In the genomic region with DNA sequence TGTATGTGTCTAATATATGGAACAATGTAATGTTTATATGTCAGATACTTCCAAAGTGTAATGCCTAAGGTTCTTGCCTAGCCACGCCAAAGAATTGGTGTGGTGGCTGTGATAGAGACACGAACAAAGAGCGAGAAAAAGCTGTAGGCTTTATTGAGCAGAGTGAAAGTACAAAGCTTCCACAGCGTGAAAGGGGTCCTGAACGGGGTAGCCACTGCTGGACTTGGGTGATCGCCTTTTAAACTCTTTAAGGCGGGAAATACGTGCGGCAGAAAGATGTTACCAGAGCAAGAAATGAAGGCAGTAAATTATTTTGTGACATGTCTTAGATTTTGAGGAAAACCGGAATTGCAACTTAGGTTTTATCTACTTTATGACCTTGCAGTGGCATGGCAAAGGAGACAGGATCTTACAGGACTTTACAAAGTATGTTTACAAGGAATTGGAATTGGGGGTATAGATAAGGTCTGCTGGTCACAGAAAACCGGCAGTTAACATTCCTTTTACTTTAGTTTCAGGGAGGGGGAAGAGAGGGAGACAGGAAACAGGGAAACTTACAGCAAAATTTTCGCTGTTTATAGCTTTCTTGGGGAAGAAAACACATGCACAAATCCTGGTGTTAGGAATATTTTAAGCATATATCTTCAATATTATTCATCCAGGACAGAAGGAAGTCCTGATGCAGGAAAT, we compare ENCODE assay signal across 7 cellular contexts.
DNase-seq lines count a peak whose midpoint lies in the region; ATAC-seq, FAIRE-seq and TF ChIP-seq lines count a peak whose summit lies in the region.
"Not testable (repeated sequence)": the region's sequence is repeated elsewhere in the genome, so short reads cannot be mapped to it uniquely, and the experiment has no call there.

No MANE protein-coding gene starts in this region.

- H3K27ac ChIP-seq in OCI-LY1 (ENCODE audit: low read depth, low read length, poor library complexity, severe bottlenecking) (peak overlapping the region; percentile 35), smooth muscle cell (ENCODE audit: low read depth) (peak overlapping the region; percentile 88)
- H3K27ac ChIP-seq in H1 (ENCODE audit: low read depth, low read length) = not testable (repeated sequence)

- TF ChIP-seq RAD21 in H1 (IDR thresholded peaks at IDR 0.05 in 1 of 2, conservative IDR thresholded peaks at IDR 0.05 in 1 of 2; ENCODE audit: low read depth in 2 of 2, low read length in 2 of 2) = not testable (repeated sequence)

- H2BK15ac ChIP-seq in H1 (ENCODE audit: low read length) = not testable (repeated sequence)

- H2BK20ac ChIP-seq in H1 (ENCODE audit: low read length) = peak overlapping the region; percentile 61; the same call in 1 of the 2 replicates

- H3K9me2 ChIP-seq in OCI-LY1 (ENCODE audit: low read depth, low read length) = not testable (repeated sequence)

- peak overlapping the region; percentile 92 for H2BK5ac ChIP-seq in H1 (ENCODE audit: low read depth, low read length)

- DNase-seq in HFFc6 (peak; percentile 1), glomerular visceral epithelial cell (ENCODE audit: extremely low spot score) (peak; percentile 35)
- not testable (repeated sequence) for DNase-seq in H1 (ENCODE audit: low read depth in 1 of 2, low spot score in 2 of 2); left colon; neural crest cell (ENCODE audit: low read depth, low spot score); smooth muscle cell (lab: John Stamatoyannopoulos, UW; ENCODE audit: unreplicated experiment)

- not testable (repeated sequence) for H3F3A ChIP-seq in OCI-LY1 (ENCODE audit: insufficient read depth, low read length); smooth muscle cell (ENCODE audit: low read depth)

- CTCF ChIA-PET in H1 (lab: Charles Lee; ENCODE audit: partially characterized antibody) = interaction anchor here (0.8 kb wide), 1 partner anchor 8 kb away, joined by 4 read pairs; no protein-coding TSS in a partner anchor

- H3K4me1 ChIP-seq in OCI-LY1 (ENCODE audit: insufficient read depth, low read length, severe bottlenecking) (peaks cover 21% of the 10 kb centered on the region), H1 (replicated peaks in 1 of 4; ENCODE audit: control insufficient read depth in 3 of 4, insufficient read depth in 4 of 4, low read length in 3 of 4) (peaks cover 0 to 13% (median 6%) of the 10 kb centered on the region in 4 experiments; a peak in 4 of 7 replicates), smooth muscle cell (ENCODE audit: low read depth) (peaks cover 44% of the 10 kb centered on the region)

- H2BK120ac ChIP-seq in H1 (replicated peaks; ENCODE audit: low read depth, low read length) = not testable (repeated sequence)

- peak overlapping the region; percentile 19; the same call in 1 of the 2 replicates for H3K4me2 ChIP-seq in OCI-LY1 (ENCODE audit: low read length)
- H3K4me2 ChIP-seq in H1 (ENCODE audit: insufficient read depth in 1 of 2, low read depth in 2 of 2, low read length in 2 of 2) = not testable (repeated sequence)
- peak overlapping the region; percentile 69 for H3K4me2 ChIP-seq in smooth muscle cell

- not testable (repeated sequence) for H3K79me2 ChIP-seq in OCI-LY1 (ENCODE audit: insufficient read depth, low read length); H1 (ENCODE audit: control insufficient read depth in 1 of 2, insufficient read depth in 2 of 2, low read length in 2 of 2); smooth muscle cell (ENCODE audit: low read depth)

- peak overlapping the region; percentile 47 for H3K4me3 Mint-ChIP-seq in HFFc6
- peak overlapping the region; percentile 9 for H3K4me3 Mint-ChIP-seq in neural crest cell

- WGBS in H1 (ENCODE audit: extremely low coverage in 1 of 2, insufficient coverage in 1 of 2, insufficient read length in 1 of 2, insufficient replicate concordance in 2 of 2, low coverage in 1 of 2, low lambda C conversion rate in 2 of 2, missing lambda C conversion rate in 1 of 2), 2 experiments = 86% methylated on average over 12 of the region's 12 CpGs; no CpG with 5 or more reads in 1 of the 2 experiments
- 3% methylated on average over 12 of the region's 12 CpGs for WGBS in smooth muscle cell (ENCODE audit: low lambda C conversion rate)

- not testable (repeated sequence) for H3K36me3 ChIP-seq in OCI-LY1 (ENCODE audit: insufficient read depth, low read length); H1 (ENCODE audit: control insufficient read depth in 2 of 4, insufficient read depth in 4 of 4, low read length in 3 of 4); smooth muscle cell (ENCODE audit: low read depth)

- TF ChIP-seq CTCF in HFFc6 (IDR thresholded peaks at IDR 0.05); OCI-LY1 (IDR thresholded peaks at IDR 0.05; ENCODE audit: low read length); H1 (IDR thresholded peaks at IDR 0.05; ENCODE audit: control extremely low read depth in 1 of 3, insufficient read depth in 1 of 3, low read depth in 1 of 3, low read length in 3 of 3); neural crest cell (conservative IDR thresholded peaks at IDR 0.05); smooth muscle cell (IDR thresholded peaks at IDR 0.05; ENCODE audit: borderline replicate concordance, insufficient read depth, poor library complexity, severe bottlenecking): not testable (repeated sequence)

- peak overlapping the region; percentile 92; the same call in 1 of the 2 replicates for H2BK12ac ChIP-seq in H1 (ENCODE audit: low read depth, low read length)

- not testable (repeated sequence) for H3K9me3 ChIP-seq in OCI-LY1 (ENCODE audit: low read length); H1 (ENCODE audit: insufficient read depth in 2 of 2, low read depth in 1 of 2, low read length in 1 of 2); smooth muscle cell (replicated peaks; ENCODE audit: low read depth)

- H4K20me1 ChIP-seq in OCI-LY1 (ENCODE audit: insufficient read depth, low read length); H1 (replicated peaks in 1 of 2; ENCODE audit: control insufficient read depth in 1 of 2, insufficient read depth in 2 of 2, low read length in 2 of 2); smooth muscle cell (ENCODE audit: low read depth): not testable (repeated sequence)

- H4K91ac ChIP-seq in H1 (replicated peaks; ENCODE audit: insufficient read length, low read length) = not testable (repeated sequence)

- not testable (repeated sequence) for H3K4ac ChIP-seq in H1 (replicated peaks; ENCODE audit: insufficient read length, low read depth, low read length)

- not testable (repeated sequence) for H3K14ac ChIP-seq in H1 (ENCODE audit: insufficient read length)

- not testable (repeated sequence) for H3K18ac ChIP-seq in H1 (ENCODE audit: extremely low read depth, low read length)

- H2AK5ac ChIP-seq in H1 (ENCODE audit: low read depth, low read length) = not testable (repeated sequence)

- H2AFZ ChIP-seq in OCI-LY1 (ENCODE audit: low read length) = not testable (repeated sequence)
- H2AFZ ChIP-seq in H1 (ENCODE audit: low read length) (peak overlapping the region; percentile 67; the same call in 1 of the 2 replicates), smooth muscle cell (ENCODE audit: low read depth) (peak overlapping the region; percentile 75)

- H3K27me3 ChIP-seq in OCI-LY1 (ENCODE audit: insufficient read depth, low read length); H1 (replicated peaks in 1 of 4; ENCODE audit: control insufficient read depth in 3 of 4, extremely low read depth in 1 of 4, insufficient read depth in 3 of 4, low read length in 3 of 4); smooth muscle cell (ENCODE audit: low read depth): not testable (repeated sequence)

- not testable (repeated sequence) for H3K9me3 Mint-ChIP-seq in HFFc6, neural crest cell

- H3K23ac ChIP-seq in H1 (ENCODE audit: insufficient read length) = not testable (repeated sequence)

- H3K79me1 ChIP-seq in H1 (ENCODE audit: low read depth, low read length) = not testable (repeated sequence)

- peaks cover 25% of the 10 kb centered on the region for H3K4me1 Mint-ChIP-seq in HFFc6 (ENCODE audit: low read depth)
- peaks cover 36% of the 10 kb centered on the region for H3K4me1 Mint-ChIP-seq in neural crest cell

- H3K27ac Mint-ChIP-seq in HFFc6 (peak overlapping the region; percentile 79), neural crest cell (ENCODE audit: unreplicated experiment) (peak overlapping the region; percentile 21)

- not testable (repeated sequence) for H3K9ac ChIP-seq in OCI-LY1 (ENCODE audit: low read length); H1 (replicated peaks in 1 of 4; ENCODE audit: extremely low read depth in 1 of 4, low read depth in 3 of 4, low read length in 3 of 4)
- peak overlapping the region; percentile 8 for H3K9ac ChIP-seq in smooth muscle cell (ENCODE audit: low read depth)

- not testable (repeated sequence) for TF ChIP-seq EP300 in H1 (IDR thresholded peaks at IDR 0.05; ENCODE audit: borderline replicate concordance in 1 of 2, low read depth in 2 of 2, low read length in 2 of 2)

- H3K36me3 Mint-ChIP-seq in HFFc6 (ENCODE audit: low read depth); neural crest cell (ENCODE audit: low read depth): not testable (repeated sequence)

- TF ChIP-seq POLR2A in H1 (IDR thresholded peaks at IDR 0.05; ENCODE audit: control extremely low read depth in 1 of 2, low read depth in 2 of 2, low read length in 2 of 2) = not testable (repeated sequence)

- H4K5ac ChIP-seq in H1 (ENCODE audit: insufficient read length, low read depth, low read length) = not testable (repeated sequence)

- peak; percentile 36 for ATAC-seq in left colon

- intact Hi-C loops in left colon (cut with DNase I, micrococcal nuclease) = not testable (repeated sequence)

- H3K27me3 Mint-ChIP-seq in HFFc6 (ENCODE audit: insufficient read depth); neural crest cell (ENCODE audit: low read depth): not testable (repeated sequence)

- H3K23me2 ChIP-seq in H1 (ENCODE audit: low read depth, low read length) = not testable (repeated sequence)

- not testable (repeated sequence) for H4K8ac ChIP-seq in H1 (ENCODE audit: extremely low read depth, insufficient read depth, low read length)

- FAIRE-seq in H1 (lab: Jason Lieb, UNC) = not testable (repeated sequence)

- H3K4me3 ChIP-seq in OCI-LY1 (ENCODE audit: low read depth, low read length, poor library complexity, severe bottlenecking); H1 (ENCODE audit: extremely low read depth in 1 of 4, insufficient read depth in 2 of 4, low read depth in 3 of 4, low read length in 4 of 4): not testable (repeated sequence)
- peak overlapping the region; percentile 2 for H3K4me3 ChIP-seq in smooth muscle cell

- POLR2A ChIA-PET in H1 (lab: Charles Lee; ENCODE audit: partially characterized antibody) = not testable (repeated sequence)

- H3K56ac ChIP-seq in H1 (replicated peaks; ENCODE audit: insufficient read length, low read depth, low read length) = not testable (repeated sequence)
